10 cellular contexts compared by ENCODE assay signal in genomic region chr1:152685823-152686222, GRCh38. TPM values are rescaled to one million over a fixed set of nuclear protein-coding genes. Genes with fewer than 3 reads are reported as not detected.
"Had no signal": no experiment of that assay in that cellular context is flagged by ENCODE, and none has a peak within 500 bp of the region (broad histone marks: within the 10 kb centered on the region; RNA-seq: fewer than 3 reads in every experiment).

TSS of gene LCE2B (plus strand) at chr1:152686123. CDS start at chr1:152686844, 721 bp downstream.

RNA-seq across cellular contexts. Expression of gene LCE2B, which starts in this region (rescaled TPM):
- total RNA-seq: OCI-LY7, PC-3, PC-9, Peyer's patch, Right ventricle myocardium inferior, Right ventricle myocardium superior, RPMI7951, SJCRH30, SJSA1, SK-MEL-5 had no signal
